8 cellular contexts compared by ENCODE assay signal in the genomic region with DNA sequence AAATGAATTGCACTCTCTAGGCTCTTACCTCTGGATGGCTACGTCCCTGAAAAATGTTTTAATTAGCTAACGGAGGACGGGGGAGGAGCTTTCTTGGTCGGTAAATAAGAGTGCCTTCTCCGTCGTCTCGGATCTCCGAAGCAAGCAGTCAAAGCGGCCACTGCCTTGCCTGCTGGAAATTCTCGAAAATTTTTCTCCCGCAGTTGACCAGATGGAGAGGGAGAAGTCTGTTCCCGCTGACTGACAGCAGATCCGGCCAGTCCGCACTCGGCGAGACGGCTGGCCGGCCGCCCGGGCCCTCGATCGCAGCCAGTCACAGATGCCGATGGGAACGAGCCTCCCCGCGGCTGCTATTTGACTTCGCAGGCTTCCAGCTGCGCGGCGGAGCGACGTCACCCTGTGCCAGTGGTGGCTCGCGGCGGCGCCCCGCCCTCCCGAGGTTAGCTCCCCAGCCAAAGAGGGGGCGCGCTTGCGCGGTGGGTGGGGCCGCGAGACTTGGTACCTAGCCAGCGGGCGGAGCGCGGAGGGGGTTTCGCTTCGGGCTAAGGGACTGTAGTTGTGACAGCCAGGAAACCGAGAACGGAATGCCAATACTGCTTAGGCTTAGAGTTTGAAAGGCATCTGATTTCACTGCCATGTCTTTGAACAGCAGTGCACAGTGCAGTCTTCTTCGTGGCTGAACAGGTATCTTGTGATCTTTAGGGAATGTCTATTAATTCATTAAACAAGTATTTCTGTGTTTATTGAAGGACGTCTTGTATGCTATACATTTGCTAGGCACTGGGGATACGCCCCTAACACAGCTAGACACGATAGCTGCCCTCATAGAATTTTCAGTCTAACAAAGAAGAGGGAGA. TPM values are rescaled to one million over a fixed set of nuclear protein-coding genes. Genes with fewer than 3 reads are reported as not detected.
DNase-seq lines count a peak whose midpoint lies in the region; ATAC-seq and TF ChIP-seq lines count a peak whose summit lies in the region.

Gene PPM1K, minus strand, starts transcription at position 184 of the 857 bp plus-strand sequence. CDS start 5,978 bp downstream, outside the sequence.

- TF ChIP-seq CTCF in GM13977 (IDR thresholded peaks at IDR 0.05; ENCODE audit: extremely low read depth, insufficient read depth, missing control alignments) (no peak), upper lobe of right lung (IDR thresholded peaks at IDR 0.05) (peak; percentile 18)

- peak within 1 kb of the TSS; percentile 78 for H3K4me3 ChIP-seq in upper lobe of right lung

- DNase-seq in GM13977 (ENCODE audit: low spot score), result peak; percentile 93
- DNase-seq in NCI-H1694 (lab: John Stamatoyannopoulos, UW), result peak; percentile 63
- peak; percentile 93 for DNase-seq in amniotic stem cell (lab: John Stamatoyannopoulos, UW)
- DNase-seq in left cardiac atrium, result peak; percentile 100
- DNase-seq in posterior vena cava (ENCODE audit: low spot score), result peak; percentile 100
- DNase-seq in upper lobe of right lung, result peak; percentile 100

- in situ Hi-C loops in GM13977 (cut with MboI; ENCODE audit: low pct_unique_long_range_greater_than_20kb, low sequenced_read_pairs, unreplicated experiment), result no loop called here

- intact Hi-C loops in left cardiac atrium (cut with DNase I), result loop anchor here in 1 of 2 donors (5.0 kb wide), 1 partner anchor 98 kb away; no protein-coding TSS in a partner anchor
- intact Hi-C loops in posterior vena cava (cut with DNase I), result loop anchor here in 1 of 2 donors (10.0 kb wide), 1 partner anchor 90 kb away; the partner anchor contains the start of gene HERC6
- intact Hi-C loops in upper lobe of right lung (cut with DNase I), result no loop called here

- no peaks in the 10 kb centered on the region for H3K9me3 ChIP-seq in upper lobe of right lung

- H3K27ac Mint-ChIP-seq in T-helper 1 cell treated with Interleukin-12 subunit alpha and Interleukin-12 subunit beta and Interleukin-4 antibody, amounts not matched to agents 30 μg/mL and 1 μg/mL, for 36 hours, result peak within 1 kb of the TSS; percentile 100

- ATAC-seq in HG02884 (IDR thresholded peaks at IDR 0.05; ENCODE audit: unreplicated experiment), result peak; percentile 77
- peak; percentile 97 to 98 for ATAC-seq in left cardiac atrium
- ATAC-seq in upper lobe of right lung, result peak; percentile 98

- H3K9me3 Mint-ChIP-seq in T-helper 1 cell treated with Interleukin-12 subunit alpha and Interleukin-12 subunit beta and Interleukin-4 antibody, amounts not matched to agents 30 μg/mL and 1 μg/mL, for 36 hours, result no peaks in the 10 kb centered on the region

- peak within 1 kb of the TSS; percentile 97 for H3K27ac ChIP-seq in upper lobe of right lung

- H3K4me1 ChIP-seq in upper lobe of right lung, result peaks cover 29% of the 10 kb centered on the region

- peak within 1 kb of the TSS; percentile 99 for H3K4me3 Mint-ChIP-seq in T-helper 1 cell treated with Interleukin-12 subunit alpha and Interleukin-12 subunit beta and Interleukin-4 antibody, amounts not matched to agents 30 μg/mL and 1 μg/mL, for 36 hours

- H3K27me3 Mint-ChIP-seq in T-helper 1 cell treated with Interleukin-12 subunit alpha and Interleukin-12 subunit beta and Interleukin-4 antibody, amounts not matched to agents 30 μg/mL and 1 μg/mL, for 36 hours (ENCODE audit: low read depth), result no peaks in the 10 kb centered on the region

- H3K27me3 ChIP-seq in upper lobe of right lung, result no peaks in the 10 kb centered on the region

- peaks cover 24% of the 10 kb centered on the region for H3K36me3 Mint-ChIP-seq in T-helper 1 cell treated with Interleukin-12 subunit alpha and Interleukin-12 subunit beta and Interleukin-4 antibody, amounts not matched to agents 30 μg/mL and 1 μg/mL, for 36 hours (ENCODE audit: low read depth)

- H3K36me3 ChIP-seq in upper lobe of right lung, result no peaks in the 10 kb centered on the region

- peaks cover 30% of the 10 kb centered on the region for H3K4me1 Mint-ChIP-seq in T-helper 1 cell treated with Interleukin-12 subunit alpha and Interleukin-12 subunit beta and Interleukin-4 antibody, amounts not matched to agents 30 μg/mL and 1 μg/mL, for 36 hours (ENCODE audit: low read depth)

RNA-seq across cellular contexts. Expression of gene PPM1K, which starts in this region (rescaled TPM):
- 100 to 1,000 TPM in 1 of 2 donors, 10 to 100 TPM in 1; 61.9 to 126 TPM for total RNA-seq in left cardiac atrium
- total RNA-seq in posterior vena cava, result 10 to 100 TPM; 23.8 to 31.6 TPM
- total RNA-seq in upper lobe of right lung, result 37.7 TPM

Comparison
In these comparisons a context has a peak if more than half of its experiments do, and no peak if none do; other contexts are left out.
1. Peak in every context shown above with its lines: DNase-seq, ATAC-seq, H3K4me3 ChIP-seq and H3K27ac ChIP-seq.